ENCODE assay signal across 27 cellular contexts in genomic region chr9:128045876-128046275, GRCh38. TPM values are rescaled to one million over a fixed set of nuclear protein-coding genes. Genes with fewer than 3 reads are reported as not detected.
DNase-seq lines count a peak whose midpoint lies in the region; FAIRE-seq and TF ChIP-seq lines count a peak whose summit lies in the region.
"Had no signal": no experiment of that assay in that cellular context is flagged by ENCODE, and none has a peak within 500 bp of the region (broad histone marks: within the 10 kb centered on the region; RNA-seq: fewer than 3 reads in every experiment).

No MANE protein-coding gene starts in this region.

- intact Hi-C loops in endothelial cell of umbilical vein (cut with micrococcal nuclease) (no loop called here), cardiac septum (cut with DNase I) (no loop called here)

- no peak overlapping the region for H3K4me2 ChIP-seq in endothelial cell of umbilical vein (ENCODE audit: insufficient read depth, low read length)

- no peak for TF ChIP-seq CTCF in endothelial cell of umbilical vein (IDR thresholded peaks at IDR 0.05; ENCODE audit: extremely low read depth in 1 of 2, insufficient read depth in 1 of 2, low read depth in 1 of 2, low read length in 2 of 2)

- no peaks in the 10 kb centered on the region for H4K20me1 ChIP-seq in endothelial cell of umbilical vein (replicated peaks; ENCODE audit: control insufficient read depth, extremely low read depth, insufficient read depth, low read length)

- no peaks in the 10 kb centered on the region for H3K9me3 ChIP-seq in endothelial cell of umbilical vein (replicated peaks; ENCODE audit: control insufficient read depth, insufficient read depth, low read length)
- H3K9me3 ChIP-seq: HAP-1 had no signal

- BruUV-seq in endothelial cell of umbilical vein (replicated peaks; lab: Mats Ljungman, UMichigan) = no TSS peak

- no peaks in the 10 kb centered on the region for H3K36me3 ChIP-seq in endothelial cell of umbilical vein (ENCODE audit: control insufficient read depth in 2 of 2, extremely low read depth in 1 of 2, insufficient read depth in 2 of 2, low read length in 2 of 2)
- H3K36me3 ChIP-seq: HAP-1 had no signal

- CTCF ChIA-PET in endothelial cell of umbilical vein (lab: Charles Lee) = interaction anchor here (0.6 to 4.5 kb wide), 5 partner anchors 11 to 103 kb away, joined by 3 to 25 read pairs (median 7); partner anchors contain the start of gene NAIF1

- H3K79me2 ChIP-seq in endothelial cell of umbilical vein (ENCODE audit: control insufficient read depth, insufficient read depth, low read length) = no peaks in the 10 kb centered on the region

- H2AFZ ChIP-seq in endothelial cell of umbilical vein (ENCODE audit: low read depth, low read length) = no peak overlapping the region

- no peaks in the 10 kb centered on the region for H3K9me1 ChIP-seq in endothelial cell of umbilical vein (replicated peaks; ENCODE audit: control insufficient read depth, extremely low read depth, insufficient read depth, low read length)

- TF ChIP-seq POLR2A in endothelial cell of umbilical vein (IDR thresholded peaks at IDR 0.05; ENCODE audit: low read depth, low read length) = no peak

- peak; percentile 73 for FAIRE-seq in endothelial cell of umbilical vein (lab: Jason Lieb, UNC)
- FAIRE-seq: GM12878, HTR-8/SVneo had no signal

- H3K27ac ChIP-seq in endothelial cell of umbilical vein (ENCODE audit: insufficient read depth, low read depth, low read length) = no peak overlapping the region
- H3K27ac ChIP-seq: RWPE1 had no signal

- peaks cover 2 to 3% of the 10 kb centered on the region in 2 experiments for H3K27me3 ChIP-seq in endothelial cell of umbilical vein (ENCODE audit: control insufficient read depth in 2 of 2, insufficient read depth in 2 of 2, low read length in 2 of 2)

- dilution Hi-C loops in endothelial cell of umbilical vein (cut with MboI; ENCODE audit: extremely low pct_ligation_motif_present, low sequenced_read_pairs) = no loop called here

- H3K4me1 ChIP-seq in endothelial cell of umbilical vein (ENCODE audit: control insufficient read depth, extremely low read depth, insufficient read depth, low read length) = no peaks in the 10 kb centered on the region
- H3K4me1 ChIP-seq: HAP-1 had no signal

- H3K4me3 ChIP-seq in endothelial cell of umbilical vein (replicated peaks in 1 of 3; ENCODE audit: insufficient read depth in 1 of 3, low read depth in 1 of 3, low read length in 3 of 3) (no peak overlapping the region), skeletal muscle cell (ENCODE audit: low read depth, low read length) (no peak overlapping the region)
- H3K4me3 ChIP-seq: GM12878, HAP-1 had no signal

- peak; percentile 29 for DNase-seq in NCI-H1694 (lab: John Stamatoyannopoulos, UW)
- DNase-seq in NCI-H1694 treated with DMSO at 0.1 percent for 48 hours (lab: John Stamatoyannopoulos, UW) = no peak
- DNase-seq in M059J (ENCODE audit: low read depth) = peak; percentile 20
- no peak for DNase-seq in endothelial cell of umbilical vein (ENCODE audit: low read depth, low spot score)
- peak; percentile 11 for DNase-seq in skeletal muscle cell (ENCODE audit: low read depth)
- no peak for DNase-seq in cardiac septum (ENCODE audit: low spot score)
- no peak for DNase-seq in HuH-7.5 (ENCODE audit: low spot score)
- DNase-seq: AML-193; C1 segment of cervical spinal cord; CD4-positive, alpha-beta memory T cell; COR-L47; DMS79; EL; GDM1; GOT3; HFFc6; IMR-90; KG1; NCI-H1048; NCI-H1436; NCI-H1930; NCI-H526 treated with DMSO at 0.1 percent for 48 hours; SHP77 had no signal

- no peak overlapping the region for H3K9ac ChIP-seq in endothelial cell of umbilical vein (replicated peaks; ENCODE audit: extremely low read depth, insufficient read depth, low read length)

- POLR2A ChIA-PET in endothelial cell of umbilical vein (lab: Charles Lee) = interaction anchor here (0.6 kb wide), 2 partner anchors 21 to 63 kb away, joined by 3 read pairs; partner anchors contain the start of gene NAIF1

TF ChIP-seq in endothelial cell of umbilical vein, 7 proteins besides CTCF, POLR2A, EP300 and RAD21:
- TF ChIP-seq GATA2 (IDR thresholded peaks at IDR 0.05; ENCODE audit: insufficient read depth, insufficient read length, low read depth, low read length) = no peak
- no peak for TF ChIP-seq MYC (IDR thresholded peaks at IDR 0.05; ENCODE audit: low read depth, low read length)
- TF ChIP-seq POLR2AphosphoS5 (IDR thresholded peaks at IDR 0.05; ENCODE audit: insufficient read depth, low read depth, low read length) = no peak
- TF ChIP-seq EZH2 (IDR thresholded peaks at IDR 0.05; ENCODE audit: borderline replicate concordance, low read depth, low read length, severe bottlenecking) = no peak
- TF ChIP-seq, protein P1, sequence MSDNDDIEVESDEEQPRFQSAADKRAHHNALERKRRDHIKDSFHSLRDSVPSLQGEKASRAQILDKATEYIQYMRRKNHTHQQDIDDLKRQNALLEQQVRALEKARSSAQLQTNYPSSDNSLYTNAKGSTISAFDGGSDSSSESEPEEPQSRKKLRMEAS (IDR thresholded peaks at IDR 0.05; ENCODE audit: insufficient read depth, insufficient read length) = no peak
- TF ChIP-seq FOS (IDR thresholded peaks at IDR 0.05; ENCODE audit: borderline replicate concordance, insufficient read depth, low read length) = no peak
- no peak for TF ChIP-seq JUN (IDR thresholded peaks at IDR 0.05; ENCODE audit: borderline replicate concordance, insufficient read depth, insufficient read length, low read depth)

RNA-seq across cellular contexts. Expression of gene NAIF1, which starts 21.2 kb away (rescaled TPM):
- total RNA-seq in M059J (2014; rRNA removed; shearing (Covaris generic)) = 10.5 and 13.7 TPM in 2 replicates
- total RNA-seq in endothelial cell of umbilical vein (8.2 and 9.7 TPM in 2 replicates), cardiac septum (6.2 TPM)
- 9.7 and 10.1 TPM in 2 replicates for polyA plus RNA-seq in endothelial cell of umbilical vein
- polyA plus RNA-seq in endothelial cell of umbilical vein (2011; cell fraction: cytosol; rRNA removed) = 9.4 and 9.5 TPM in 2 replicates
- 4.4 and 4.6 TPM in 2 replicates for polyA plus RNA-seq in endothelial cell of umbilical vein (2011; cell fraction: nucleus; rRNA removed)
- polyA plus RNA-seq in endothelial cell of umbilical vein (2012) = 6.4 and 9.3 TPM in 2 replicates
- polyA minus RNA-seq in endothelial cell of umbilical vein = 7.5 and 9.8 TPM in 2 replicates
- polyA minus RNA-seq in endothelial cell of umbilical vein (2011; cell fraction: cytosol; rRNA and poly(A)+ RNA removed) = 19.3 TPM
- polyA minus RNA-seq in endothelial cell of umbilical vein (2011; cell fraction: nucleus; rRNA and poly(A)+ RNA removed) = 2.0 and 3.7 TPM in 2 replicates

RNA-seq across cellular contexts. Expression of gene SLC25A25, which starts 22.2 kb away (rescaled TPM):
- total RNA-seq in M059J (2014; rRNA removed; shearing (Covaris generic)) = 8.7 and 19.8 TPM in 2 replicates
- total RNA-seq in endothelial cell of umbilical vein (20.1 and 20.2 TPM in 2 replicates), cardiac septum (5.6 TPM)
- polyA plus RNA-seq in endothelial cell of umbilical vein = 14.2 and 18.1 TPM in 2 replicates
- polyA plus RNA-seq in endothelial cell of umbilical vein (2011; cell fraction: cytosol; rRNA removed) = 17.3 and 21.7 TPM in 2 replicates
- polyA plus RNA-seq in endothelial cell of umbilical vein (2011; cell fraction: nucleus; rRNA removed) = 54.4 and 63.0 TPM in 2 replicates
- polyA plus RNA-seq in endothelial cell of umbilical vein (2012) = 11.9 and 22.6 TPM in 2 replicates
- polyA minus RNA-seq in endothelial cell of umbilical vein = 16.6 and 17.6 TPM in 2 replicates
- polyA minus RNA-seq in endothelial cell of umbilical vein (2011; cell fraction: cytosol; rRNA and poly(A)+ RNA removed) = 20.1 TPM
- 24.4 and 32.2 TPM in 2 replicates for polyA minus RNA-seq in endothelial cell of umbilical vein (2011; cell fraction: nucleus; rRNA and poly(A)+ RNA removed)

Comparison
In these comparisons a context has a peak if more than half of its experiments do, and no peak if none do; other contexts are left out.
1. DNase-seq: peak in NCI-H1694 (single experiment), M059J (single experiment) and skeletal muscle cell (single experiment); none in NCI-H1694 treated with DMSO at 0.1 percent for 48 hours (single experiment), endothelial cell of umbilical vein (single experiment), cardiac septum (single experiment) and HuH-7.5 (single experiment).